ENCODE assay signal across 8 cellular contexts in genomic region chr17:77420476-77420803, GRCh38.
DNase-seq lines count a peak whose midpoint lies in the region; ATAC-seq, FAIRE-seq and TF ChIP-seq lines count a peak whose summit lies in the region.

No MANE protein-coding gene starts in this region.

- H3K4me3 Mint-ChIP-seq in astrocyte (ENCODE audit: unreplicated experiment) (peak overlapping the region; percentile 50), mesothelial cell of epicardium (no peak overlapping the region)

- H3K4me1 ChIP-seq in left ventricle myocardium inferior (peaks cover 69% of the 10 kb centered on the region), astrocyte (ENCODE audit: insufficient read depth, low read length) (peaks cover 64% of the 10 kb centered on the region), uterus (peaks cover 26 to 47% of the 10 kb centered on the region in 2 donors)

- H3K36me3 ChIP-seq in left ventricle myocardium inferior (no peaks in the 10 kb centered on the region), astrocyte (ENCODE audit: insufficient read depth, low read length) (no peaks in the 10 kb centered on the region), uterus (no peaks in the 10 kb centered on the region)

- peak overlapping the region; percentile 69 for H3K9ac ChIP-seq in astrocyte (ENCODE audit: low read length)

- H3K27me3 Mint-ChIP-seq in astrocyte (ENCODE audit: low read depth, unreplicated experiment) (no peaks in the 10 kb centered on the region), mesothelial cell of epicardium (ENCODE audit: low read depth) (no peaks in the 10 kb centered on the region)

- H2AFZ ChIP-seq in astrocyte (ENCODE audit: low read depth, low read length), result no peak overlapping the region

- TF ChIP-seq POLR2A in uterus (IDR thresholded peaks at IDR 0.05), result no peak
- TF ChIP-seq POLR2A in lower leg skin (IDR thresholded peaks at IDR 0.05), result no peak

- H3K27ac Mint-ChIP-seq in astrocyte (ENCODE audit: unreplicated experiment), result no peak overlapping the region
- H3K27ac Mint-ChIP-seq in mesothelial cell of epicardium, result peak overlapping the region; percentile 86

- no peak for FAIRE-seq in astrocyte (lab: Jason Lieb, UNC)

- H3K4me2 ChIP-seq in astrocyte (ENCODE audit: low read length), result peak overlapping the region; percentile 73

- peaks cover 42% of the 10 kb centered on the region for H3K4me1 Mint-ChIP-seq in astrocyte (ENCODE audit: low read depth, unreplicated experiment)
- H3K4me1 Mint-ChIP-seq in mesothelial cell of epicardium, result peaks cover 50% of the 10 kb centered on the region

- H3K9me3 Mint-ChIP-seq in astrocyte (ENCODE audit: unreplicated experiment) (no peaks in the 10 kb centered on the region), mesothelial cell of epicardium (no peaks in the 10 kb centered on the region)

- no peak for TF ChIP-seq CTCF in left ventricle myocardium inferior (IDR thresholded peaks at IDR 0.05; ENCODE audit: borderline replicate concordance)
- TF ChIP-seq CTCF in astrocyte (IDR thresholded peaks at IDR 0.05; ENCODE audit: insufficient read depth, low read depth, low read length), result no peak
- TF ChIP-seq CTCF in mesothelial cell of epicardium (IDR thresholded peaks at IDR 0.05; ENCODE audit: unreplicated experiment), result no peak
- peak in 2 of 4 experiments; percentile 12 to 20 for TF ChIP-seq CTCF in uterus (IDR thresholded peaks at IDR 0.05)
- TF ChIP-seq CTCF in lower leg skin (IDR thresholded peaks at IDR 0.05), result no peak

- H3K4me3 ChIP-seq in left ventricle myocardium inferior (peak overlapping the region; percentile 34), astrocyte (ENCODE audit: insufficient read depth, low read depth, low read length) (no peak overlapping the region), uterus (no peak overlapping the region), lower leg skin (ENCODE audit: low read depth, poor library complexity, severe bottlenecking) (no peak overlapping the region)

- peaks cover 88% of the 10 kb centered on the region for H3K79me2 ChIP-seq in astrocyte (ENCODE audit: insufficient read depth, low read length)

- ATAC-seq in left cardiac atrium (no peak), GM19463 (IDR thresholded peaks at IDR 0.05; ENCODE audit: unreplicated experiment) (no peak)

- intact Hi-C loops in left ventricle myocardium inferior (cut with micrococcal nuclease) (loop anchor here (10.0 kb wide), 1 partner anchor 86 kb away; no protein-coding TSS in a partner anchor), left cardiac atrium (cut with DNase I) (loop anchor here (10.0 kb wide), 1 partner anchor 46 kb away; no protein-coding TSS in a partner anchor), uterus (cut with DNase I; ENCODE audit: low total_unique reads) (loop anchor here (5.0 kb wide), 1 partner anchor 43 kb away; no protein-coding TSS in a partner anchor), lower leg skin (cut with DNase I; ENCODE audit: low total_unique reads) (no loop called here)

- WGBS in lower leg skin, 2 donors, result 48 to 62% methylated on average over 5 of the region's 5 CpGs

- H3K27ac ChIP-seq in left ventricle myocardium inferior (replicated peaks) (peak overlapping the region; percentile 85), astrocyte (ENCODE audit: low read depth, low read length) (peak overlapping the region; percentile 70), uterus (peak overlapping the region; percentile 92 to 97)

- peaks cover 64% of the 10 kb centered on the region for H4K20me1 ChIP-seq in astrocyte (ENCODE audit: insufficient read depth, low read length)

- H3K9me3 ChIP-seq in left ventricle myocardium inferior (replicated peaks) (peaks cover 3% of the 10 kb centered on the region), astrocyte (ENCODE audit: insufficient read depth, low read depth, low read length) (no peaks in the 10 kb centered on the region), uterus (no peaks in the 10 kb centered on the region)

- H3K36me3 Mint-ChIP-seq in astrocyte (ENCODE audit: low read depth, unreplicated experiment), result peaks cover 3% of the 10 kb centered on the region
- H3K36me3 Mint-ChIP-seq in mesothelial cell of epicardium, result no peaks in the 10 kb centered on the region

- H3K27me3 ChIP-seq in left ventricle myocardium inferior (ENCODE audit: low read depth) (no peaks in the 10 kb centered on the region), astrocyte (ENCODE audit: insufficient read depth, low read length) (no peaks in the 10 kb centered on the region), uterus (no peaks in the 10 kb centered on the region)

- DNase-seq in left ventricle myocardium inferior, result no peak
- DNase-seq in left cardiac atrium, result no peak
- no peak for DNase-seq in astrocyte (ENCODE audit: low read depth)
- no peak for DNase-seq in mesothelial cell of epicardium (ENCODE audit: low spot score in 2 of 2, unreplicated experiment in 2 of 2)
- DNase-seq in uterus, result no peak
- DNase-seq in activated CD4-positive, CD25-positive, alpha-beta regulatory T cell treated with anti-CD3 and anti-CD28 coated beads, Interleukin-2, amount 50 U/mL, for 72 hours, result no peak
- DNase-seq in lower leg skin (ENCODE audit: low spot score in 2 of 2), result no peak
